ENCODE assay signal across 28 cellular contexts in genomic region chrX:115697806-115698205, GRCh38.
"Had no signal": no experiment of that assay in that cellular context is flagged by ENCODE, and none has a peak within 500 bp of the region (broad histone marks: within the 10 kb centered on the region; RNA-seq: fewer than 3 reads in every experiment).

No MANE protein-coding gene starts in this region.

- FAIRE-seq: endothelial cell of umbilical vein had no signal

- H3K9me3 ChIP-seq: body of pancreas, colonic mucosa, esophagus squamous epithelium had no signal

- H3K4me3 ChIP-seq: body of pancreas, cardiac muscle cell, colonic mucosa, esophagus squamous epithelium had no signal

- H3K36me3 ChIP-seq: cardiac muscle cell, colonic mucosa, esophagus squamous epithelium, WERI-Rb-1 had no signal

- H3K27me3 ChIP-seq: body of pancreas, cardiac muscle cell, colonic mucosa, esophagus squamous epithelium had no signal

- H3K27ac ChIP-seq: body of pancreas, cardiac muscle cell, colonic mucosa, epithelial cell of prostate, esophagus squamous epithelium, WERI-Rb-1 had no signal

- ATAC-seq: activated CD4-positive, CD25-positive, alpha-beta regulatory T cell treated with anti-CD3 and anti-CD28 coated beads, Interleukin-2, amount 50 U/mL, for 24 hours; activated CD8-positive, alpha-beta T cell treated with anti-CD3 and anti-CD28 coated beads for 36 hours; activated T-cell treated with anti-CD3 and anti-CD28 coated beads, Interleukin-2, amount 50 U/mL, for 4 hours; activated T-helper 17 cell treated with anti-CD3 and anti-CD28 coated beads, Interleukin-2, amount 50 U/mL, for 72 hours; body of pancreas had no signal

- H3K4me1 ChIP-seq: body of pancreas, colonic mucosa, esophagus squamous epithelium had no signal

- DNase-seq: activated B cell treated with CpG ODN at 0.5 μM for 24 hours; activated CD4-positive, alpha-beta T cell treated with anti-CD3 and anti-CD28 coated beads for 48 hours; activated CD4-positive, alpha-beta T cell treated with anti-CD3 and anti-CD28 coated beads, Interleukin-2, amount 50 U/mL, for 1 hour; activated CD4-positive, alpha-beta T cell treated with anti-CD3 and anti-CD28 coated beads, Interleukin-2, amount 50 U/mL, for 48 hours; activated CD8-positive, alpha-beta memory T cell treated with anti-CD3 and anti-CD28 coated beads for 24 hours; activated CD8-positive, alpha-beta T cell treated with anti-CD3 and anti-CD28 coated beads for 36 hours; activated effector memory CD4-positive, alpha-beta T cell treated with Interleukin-2 at 50 U/mL for 16 hours; activated gamma-delta T cell treated with Interleukin-2 at 50 U/mL for 16 hours; activated naive CD4-positive, alpha-beta T cell treated with anti-CD3 and anti-CD28 coated beads, Interleukin-2, amount 50 U/mL, for 16 hours; activated naive CD4-positive, alpha-beta T cell treated with Interleukin-2 at 50 U/mL for 16 hours; activated T-cell treated with anti-CD3 and anti-CD28 coated beads, Interleukin-2, amount 50 U/mL, for 4 hours; amniotic stem cell; anterior cingulate cortex; body of pancreas; central memory CD4-positive, alpha-beta T cell; cerebellar nuclear complex; colonic mucosa; effector CD8-positive, alpha-beta T cell; esophagus squamous epithelium; foreskin fibroblast; head of caudate nucleus; T-helper 9 cell; WERI-Rb-1 had no signal
